Comparison of ENCODE assay signal across 1 cellular context in genomic region chr2:42712934-42713333, GRCh38.
TF ChIP-seq lines count a peak whose summit lies in the region.

No MANE protein-coding gene starts in this region.

TF ChIP-seq in GM23338, 12 proteins besides CTCF, POLR2A, EP300 and RAD21 (continued from another document):
- TF ChIP-seq ZNF462 (CRISPR knock-in tag; IDR thresholded peaks at IDR 0.05) (no peak), ETS1 (IDR thresholded peaks at IDR 0.05) (no peak), EZH2phosphoT487 (IDR thresholded peaks at IDR 0.05; ENCODE audit: unreplicated experiment) (no peak), POLR2AphosphoS5 (IDR thresholded peaks at IDR 0.05; ENCODE audit: low read depth) (no peak; the same call in 1 of the 2 replicates), STAT1 (IDR thresholded peaks at IDR 0.05; ENCODE audit: unreplicated experiment) (no peak), CREB1 (CRISPR knock-in tag; IDR thresholded peaks at IDR 0.05; ENCODE audit: low read depth) (no peak), ZNF331 (CRISPR knock-in tag; IDR thresholded peaks at IDR 0.05; ENCODE audit: low read depth) (no peak), JUNB (IDR thresholded peaks at IDR 0.05; ENCODE audit: unreplicated experiment) (no peak), NANOG (IDR thresholded peaks at IDR 0.05; ENCODE audit: borderline replicate concordance) (no peak), REST (IDR thresholded peaks at IDR 0.05; ENCODE audit: unreplicated experiment) (no peak), EZH2 (IDR thresholded peaks at IDR 0.05; ENCODE audit: low read depth, unreplicated experiment) (no peak)
TF ChIP-seq in GM23338: peak in this region for 0.
